Comparison of ENCODE assay signal across 11 cellular contexts in genomic region chrY:24605446-24605845, GRCh38. TPM values are rescaled to one million over a fixed set of nuclear protein-coding genes. Genes with fewer than 3 reads are reported as not detected.
DNase-seq lines count a peak whose midpoint lies in the region; ATAC-seq and TF ChIP-seq lines count a peak whose summit lies in the region.
"Not testable (repeated sequence)": the region's sequence is repeated elsewhere in the genome, so short reads cannot be mapped to it uniquely, and the experiment has no call there.
"Had no signal": no experiment of that assay in that cellular context is flagged by ENCODE, and none has a peak within 500 bp of the region (broad histone marks: within the 10 kb centered on the region; RNA-seq: fewer than 3 reads in every experiment).

No MANE protein-coding gene starts in this region.

- not testable (repeated sequence) for H3K27ac ChIP-seq in RWPE2 (ENCODE audit: poor library complexity, severe bottlenecking); body of pancreas; gastrocnemius medialis

- POLR2A ChIA-PET in activated CD8-positive, alpha-beta T cell treated with anti-CD3 and anti-CD28 coated beads for 36 hours (lab: Charles Lee) = not testable (repeated sequence)

- not testable (repeated sequence) for H3K4me3 Mint-ChIP-seq in activated CD8-positive, alpha-beta T cell treated with anti-CD3 and anti-CD28 coated beads for 36 hours; stimulated activated naive CD8-positive, alpha-beta T cell treated with anti-CD3 and anti-CD28 coated beads, Interleukin-15, amount 100 ng/mL, for 72 hours

- WGBS in body of pancreas, 2 donors = no CpG with 5 or more reads among the region's 2 CpGs

- H3K4me3 ChIP-seq in RWPE2 (ENCODE audit: severe bottlenecking); body of pancreas; gastrocnemius medialis: not testable (repeated sequence)

- H3K4me1 Mint-ChIP-seq in activated CD8-positive, alpha-beta T cell treated with anti-CD3 and anti-CD28 coated beads for 36 hours (ENCODE audit: low read depth); stimulated activated naive CD8-positive, alpha-beta T cell treated with anti-CD3 and anti-CD28 coated beads, Interleukin-15, amount 100 ng/mL, for 72 hours: not testable (repeated sequence)

- H3K27me3 Mint-ChIP-seq in activated CD8-positive, alpha-beta T cell treated with anti-CD3 and anti-CD28 coated beads for 36 hours; stimulated activated naive CD8-positive, alpha-beta T cell treated with anti-CD3 and anti-CD28 coated beads, Interleukin-15, amount 100 ng/mL, for 72 hours: not testable (repeated sequence)

- TF ChIP-seq POLR2A in body of pancreas (IDR thresholded peaks at IDR 0.05); gastrocnemius medialis (IDR thresholded peaks at IDR 0.05): not testable (repeated sequence)

- H3K36me3 ChIP-seq in RWPE2 (ENCODE audit: low read depth); body of pancreas (replicated peaks in 1 of 2; ENCODE audit: insufficient read depth in 1 of 2, low read depth in 2 of 2); gastrocnemius medialis: not testable (repeated sequence)

- ATAC-seq in RWPE2 (ENCODE audit: low read depth) (peak; percentile 60), body of pancreas (peak; percentile 62), gastrocnemius medialis (peak; percentile 45 to 60)
- peak; percentile 13 for ATAC-seq in activated CD8-positive, alpha-beta T cell treated with anti-CD3 and anti-CD28 coated beads for 36 hours
- ATAC-seq in stimulated activated naive CD8-positive, alpha-beta T cell treated with anti-CD3 and anti-CD28 coated beads, Interleukin-15, amount 100 ng/mL, for 72 hours = peak; percentile 63

- H3K9me3 Mint-ChIP-seq in activated CD8-positive, alpha-beta T cell treated with anti-CD3 and anti-CD28 coated beads for 36 hours; stimulated activated naive CD8-positive, alpha-beta T cell treated with anti-CD3 and anti-CD28 coated beads, Interleukin-15, amount 100 ng/mL, for 72 hours: not testable (repeated sequence)

- not testable (repeated sequence) for H3K27me3 ChIP-seq in RWPE2 (ENCODE audit: insufficient read depth, poor library complexity, severe bottlenecking); body of pancreas; gastrocnemius medialis

- intact Hi-C loops in activated CD8-positive, alpha-beta T cell treated with anti-CD3 and anti-CD28 coated beads for 36 hours (cut with micrococcal nuclease); body of pancreas (cut with DNase I); gastrocnemius medialis (cut with DNase I; ENCODE audit: low total_unique reads): not testable (repeated sequence)

- TF ChIP-seq CTCF in RWPE2 (IDR thresholded peaks at IDR 0.05; ENCODE audit: poor library complexity, severe bottlenecking); activated CD8-positive, alpha-beta T cell treated with anti-CD3 and anti-CD28 coated beads for 36 hours (IDR thresholded peaks at IDR 0.05); body of pancreas (IDR thresholded peaks at IDR 0.05); gastrocnemius medialis (IDR thresholded peaks at IDR 0.05 in 4 of 5, conservative IDR thresholded peaks at IDR 0.05 in 1 of 5): not testable (repeated sequence)

- not testable (repeated sequence) for H3K27ac Mint-ChIP-seq in activated CD8-positive, alpha-beta T cell treated with anti-CD3 and anti-CD28 coated beads for 36 hours; stimulated activated naive CD8-positive, alpha-beta T cell treated with anti-CD3 and anti-CD28 coated beads, Interleukin-15, amount 100 ng/mL, for 72 hours

- H3K4me1 ChIP-seq in RWPE2 (ENCODE audit: insufficient read depth, poor library complexity, severe bottlenecking); body of pancreas; gastrocnemius medialis: not testable (repeated sequence)

- in situ Hi-C loops in gastrocnemius medialis (cut with MboI; ENCODE audit: low sequenced_read_pairs in 4 of 4) = not testable (repeated sequence)

- H3K36me3 Mint-ChIP-seq in activated CD8-positive, alpha-beta T cell treated with anti-CD3 and anti-CD28 coated beads for 36 hours (ENCODE audit: low read depth) = not testable (repeated sequence)

- H3K9me3 ChIP-seq in RWPE2 (ENCODE audit: severe bottlenecking); body of pancreas; gastrocnemius medialis: not testable (repeated sequence)

- not testable (repeated sequence) for DNase-seq in RWPE2 (ENCODE audit: low spot score); activated CD8-positive, alpha-beta T cell treated with anti-CD3 and anti-CD28 coated beads for 36 hours; body of pancreas; gastrocnemius medialis; stimulated activated naive CD8-positive, alpha-beta T cell treated with anti-CD3 and anti-CD28 coated beads, Interleukin-15, amount 100 ng/mL, for 72 hours

- CTCF ChIA-PET in activated CD8-positive, alpha-beta T cell treated with anti-CD3 and anti-CD28 coated beads for 36 hours (lab: Charles Lee) = not testable (repeated sequence)

RNA-seq across cellular contexts. Expression of gene BPY2B, which starts 12.4 kb away (rescaled TPM):
- total RNA-seq in activated CD8-positive, alpha-beta T cell treated with anti-CD3 and anti-CD28 coated beads for 36 hours = not detected
- total RNA-seq in body of pancreas (not detected), gastrocnemius medialis (not detected)
- total RNA-seq: A172; B cell; Caco-2; Calu3; CD4-positive, alpha-beta T cell; CD8-positive, alpha-beta T cell had no signal

Comparison
In these comparisons a context has a peak if more than half of its experiments do, and no peak if none do; other contexts are left out.
1. ATAC-seq: peak in every context shown above with its lines; median percentile 63 in stimulated activated naive CD8-positive, alpha-beta T cell treated with anti-CD3 and anti-CD28 coated beads, Interleukin-15, amount 100 ng/mL, for 72 hours; 62 in body of pancreas; 60 in RWPE2; 52 in gastrocnemius medialis; 13 in activated CD8-positive, alpha-beta T cell treated with anti-CD3 and anti-CD28 coated beads for 36 hours.